ENCODE assay signal across 2 cellular contexts in the genomic region with DNA sequence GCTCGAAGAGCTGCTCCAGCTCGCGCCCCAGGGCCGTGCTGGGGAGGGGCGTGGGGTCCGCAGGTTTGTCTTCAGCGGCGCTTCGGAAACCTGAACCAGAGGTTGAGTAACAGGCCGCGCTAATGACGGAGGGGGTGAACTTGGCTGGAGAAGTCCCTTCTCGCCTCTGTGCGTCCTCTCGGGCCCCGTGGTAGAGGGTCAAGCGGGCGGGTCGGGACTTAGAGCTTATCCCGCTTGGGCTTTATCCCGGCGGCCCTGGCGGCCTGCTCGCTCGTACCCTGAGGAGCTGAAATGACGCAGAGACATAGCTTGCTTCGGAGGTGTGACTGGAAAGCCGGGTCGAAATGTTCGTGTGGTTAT.
A peak's percentile ranks its signal among the peaks of the same experiment; 100 is the strongest.
TF ChIP-seq lines count a peak whose summit lies in the region.

No MANE protein-coding gene starts in this region.

TF ChIP-seq in PFSK-1, 5 proteins besides CTCF, POLR2A, EP300 and RAD21:
- TF ChIP-seq, protein P1, sequence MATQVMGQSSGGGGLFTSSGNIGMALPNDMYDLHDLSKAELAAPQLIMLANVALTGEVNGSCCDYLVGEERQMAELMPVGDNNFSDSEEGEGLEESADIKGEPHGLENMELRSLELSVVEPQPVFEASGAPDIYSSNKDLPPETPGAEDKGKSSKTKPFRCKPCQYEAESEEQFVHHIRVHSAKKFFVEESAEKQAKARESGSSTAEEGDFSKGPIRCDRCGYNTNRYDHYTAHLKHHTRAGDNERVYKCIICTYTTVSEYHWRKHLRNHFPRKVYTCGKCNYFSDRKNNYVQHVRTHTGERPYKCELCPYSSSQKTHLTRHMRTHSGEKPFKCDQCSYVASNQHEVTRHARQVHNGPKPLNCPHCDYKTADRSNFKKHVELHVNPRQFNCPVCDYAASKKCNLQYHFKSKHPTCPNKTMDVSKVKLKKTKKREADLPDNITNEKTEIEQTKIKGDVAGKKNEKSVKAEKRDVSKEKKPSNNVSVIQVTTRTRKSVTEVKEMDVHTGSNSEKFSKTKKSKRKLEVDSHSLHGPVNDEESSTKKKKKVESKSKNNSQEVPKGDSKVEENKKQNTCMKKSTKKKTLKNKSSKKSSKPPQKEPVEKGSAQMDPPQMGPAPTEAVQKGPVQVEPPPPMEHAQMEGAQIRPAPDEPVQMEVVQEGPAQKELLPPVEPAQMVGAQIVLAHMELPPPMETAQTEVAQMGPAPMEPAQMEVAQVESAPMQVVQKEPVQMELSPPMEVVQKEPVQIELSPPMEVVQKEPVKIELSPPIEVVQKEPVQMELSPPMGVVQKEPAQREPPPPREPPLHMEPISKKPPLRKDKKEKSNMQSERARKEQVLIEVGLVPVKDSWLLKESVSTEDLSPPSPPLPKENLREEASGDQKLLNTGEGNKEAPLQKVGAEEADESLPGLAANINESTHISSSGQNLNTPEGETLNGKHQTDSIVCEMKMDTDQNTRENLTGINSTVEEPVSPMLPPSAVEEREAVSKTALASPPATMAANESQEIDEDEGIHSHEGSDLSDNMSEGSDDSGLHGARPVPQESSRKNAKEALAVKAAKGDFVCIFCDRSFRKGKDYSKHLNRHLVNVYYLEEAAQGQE (IDR thresholded peaks at IDR 0.05; ENCODE audit: insufficient read depth in 1 of 2, low read depth in 2 of 2, low read length in 2 of 2), result no peak
- TF ChIP-seq TAF1 (IDR thresholded peaks at IDR 0.05; ENCODE audit: borderline replicate concordance, insufficient read depth, low read length) (0 out of 2 replicates have a peak, but pooled peaks have one; percentile 10), SIN3A (IDR thresholded peaks at IDR 0.05; ENCODE audit: borderline replicate concordance, insufficient read depth, low read length) (no peak)

TF ChIP-seq in K562, 482 proteins besides CTCF, POLR2A, EP300 and RAD21 (continued from another document):
- TF ChIP-seq, protein P2, sequence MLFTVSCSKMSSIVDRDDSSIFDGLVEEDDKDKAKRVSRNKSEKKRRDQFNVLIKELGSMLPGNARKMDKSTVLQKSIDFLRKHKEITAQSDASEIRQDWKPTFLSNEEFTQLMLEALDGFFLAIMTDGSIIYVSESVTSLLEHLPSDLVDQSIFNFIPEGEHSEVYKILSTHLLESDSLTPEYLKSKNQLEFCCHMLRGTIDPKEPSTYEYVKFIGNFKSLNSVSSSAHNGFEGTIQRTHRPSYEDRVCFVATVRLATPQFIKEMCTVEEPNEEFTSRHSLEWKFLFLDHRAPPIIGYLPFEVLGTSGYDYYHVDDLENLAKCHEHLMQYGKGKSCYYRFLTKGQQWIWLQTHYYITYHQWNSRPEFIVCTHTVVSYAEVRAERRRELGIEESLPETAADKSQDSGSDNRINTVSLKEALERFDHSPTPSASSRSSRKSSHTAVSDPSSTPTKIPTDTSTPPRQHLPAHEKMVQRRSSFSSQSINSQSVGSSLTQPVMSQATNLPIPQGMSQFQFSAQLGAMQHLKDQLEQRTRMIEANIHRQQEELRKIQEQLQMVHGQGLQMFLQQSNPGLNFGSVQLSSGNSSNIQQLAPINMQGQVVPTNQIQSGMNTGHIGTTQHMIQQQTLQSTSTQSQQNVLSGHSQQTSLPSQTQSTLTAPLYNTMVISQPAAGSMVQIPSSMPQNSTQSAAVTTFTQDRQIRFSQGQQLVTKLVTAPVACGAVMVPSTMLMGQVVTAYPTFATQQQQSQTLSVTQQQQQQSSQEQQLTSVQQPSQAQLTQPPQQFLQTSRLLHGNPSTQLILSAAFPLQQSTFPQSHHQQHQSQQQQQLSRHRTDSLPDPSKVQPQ (CRISPR knock-in tag; IDR thresholded peaks at IDR 0.05; ENCODE audit: borderline replicate concordance), result no peak
- TF ChIP-seq SIX5 (IDR thresholded peaks at IDR 0.05; ENCODE audit: borderline replicate concordance in 1 of 2, insufficient read depth in 1 of 2, low read depth in 1 of 2, low read length in 2 of 2) (no peak), HMG20A (CRISPR knock-in tag; conservative IDR thresholded peaks at IDR 0.05) (no peak), HNRNPLL (IDR thresholded peaks at IDR 0.05; ENCODE audit: low read depth, low read length, poor library complexity, severe bottlenecking) (peak; percentile 96), ZFX (CRISPR knock-in tag; IDR thresholded peaks at IDR 0.05) (peak; percentile 66; the same call in 1 of the 2 replicates), FOXA3 (CRISPR knock-in tag; conservative IDR thresholded peaks at IDR 0.05 in 1 of 2, IDR thresholded peaks at IDR 0.05 in 1 of 2) (no peak), BHLHE40 (IDR thresholded peaks at IDR 0.05; ENCODE audit: low read length) (no peak), ZBTB7A (IDR thresholded peaks at IDR 0.05; ENCODE audit: borderline replicate concordance, control insufficient read depth, low read depth, low read length) (peak; percentile 69; the same call in 1 of the 2 replicates), ZFP1 (CRISPR knock-in tag; IDR thresholded peaks at IDR 0.05) (no peak), TAL1 (IDR thresholded peaks at IDR 0.05) (no peak), ZNF124 (CRISPR knock-in tag; IDR thresholded peaks at IDR 0.05) (no peak), ZNF408 (CRISPR knock-in tag; IDR thresholded peaks at IDR 0.05; ENCODE audit: low read depth) (no peak), CEBPB (tag; IDR thresholded peaks at IDR 0.05) (0 out of 2 replicates have a peak, but pooled peaks have one; percentile 1), SP1 (CRISPR knock-in tag; IDR thresholded peaks at IDR 0.05) (0 out of 2 replicates have a peak, but pooled peaks have one; percentile 25), NR1H2 (CRISPR knock-in tag; IDR thresholded peaks at IDR 0.05) (no peak), MAZ (CRISPR knock-in tag; conservative IDR thresholded peaks at IDR 0.05 in 1 of 2, IDR thresholded peaks at IDR 0.05 in 1 of 2) (no peak), RBM14 (IDR thresholded peaks at IDR 0.05; ENCODE audit: borderline replicate concordance, insufficient read depth, low read depth, low read length) (no peak), GTF2F1 (IDR thresholded peaks at IDR 0.05; ENCODE audit: low read depth, low read length) (no peak), ZNF766 (CRISPR knock-in tag; conservative IDR thresholded peaks at IDR 0.05) (no peak), POLR3G (IDR thresholded peaks at IDR 0.05; ENCODE audit: extremely low read depth, insufficient read length, insufficient replicate concordance) (no peak)
- TF ChIP-seq, protein P3, sequence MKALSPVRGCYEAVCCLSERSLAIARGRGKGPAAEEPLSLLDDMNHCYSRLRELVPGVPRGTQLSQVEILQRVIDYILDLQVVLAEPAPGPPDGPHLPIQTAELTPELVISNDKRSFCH (CRISPR knock-in tag; IDR thresholded peaks at IDR 0.05), result no peak
- TF ChIP-seq, protein P3 (tag; IDR thresholded peaks at IDR 0.05), result no peak
- TF ChIP-seq, protein P4, sequence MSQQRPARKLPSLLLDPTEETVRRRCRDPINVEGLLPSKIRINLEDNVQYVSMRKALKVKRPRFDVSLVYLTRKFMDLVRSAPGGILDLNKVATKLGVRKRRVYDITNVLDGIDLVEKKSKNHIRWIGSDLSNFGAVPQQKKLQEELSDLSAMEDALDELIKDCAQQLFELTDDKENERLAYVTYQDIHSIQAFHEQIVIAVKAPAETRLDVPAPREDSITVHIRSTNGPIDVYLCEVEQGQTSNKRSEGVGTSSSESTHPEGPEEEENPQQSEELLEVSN (IDR thresholded peaks at IDR 0.05; ENCODE audit: borderline replicate concordance in 1 of 2, extremely low read depth in 1 of 2, insufficient read depth in 1 of 2, insufficient read length in 1 of 2, low read depth in 1 of 2, low read length in 1 of 2, poor library complexity in 1 of 2, severe bottlenecking in 1 of 2), result peak in 1 of 2 experiments; percentile 38
- TF ChIP-seq, protein P5, sequence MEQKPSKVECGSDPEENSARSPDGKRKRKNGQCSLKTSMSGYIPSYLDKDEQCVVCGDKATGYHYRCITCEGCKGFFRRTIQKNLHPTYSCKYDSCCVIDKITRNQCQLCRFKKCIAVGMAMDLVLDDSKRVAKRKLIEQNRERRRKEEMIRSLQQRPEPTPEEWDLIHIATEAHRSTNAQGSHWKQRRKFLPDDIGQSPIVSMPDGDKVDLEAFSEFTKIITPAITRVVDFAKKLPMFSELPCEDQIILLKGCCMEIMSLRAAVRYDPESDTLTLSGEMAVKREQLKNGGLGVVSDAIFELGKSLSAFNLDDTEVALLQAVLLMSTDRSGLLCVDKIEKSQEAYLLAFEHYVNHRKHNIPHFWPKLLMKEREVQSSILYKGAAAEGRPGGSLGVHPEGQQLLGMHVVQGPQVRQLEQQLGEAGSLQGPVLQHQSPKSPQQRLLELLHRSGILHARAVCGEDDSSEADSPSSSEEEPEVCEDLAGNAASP (IDR thresholded peaks at IDR 0.05), result no peak
- TF ChIP-seq, protein P6, sequence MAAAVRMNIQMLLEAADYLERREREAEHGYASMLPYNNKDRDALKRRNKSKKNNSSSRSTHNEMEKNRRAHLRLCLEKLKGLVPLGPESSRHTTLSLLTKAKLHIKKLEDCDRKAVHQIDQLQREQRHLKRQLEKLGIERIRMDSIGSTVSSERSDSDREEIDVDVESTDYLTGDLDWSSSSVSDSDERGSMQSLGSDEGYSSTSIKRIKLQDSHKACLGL (CRISPR knock-in tag; IDR thresholded peaks at IDR 0.05; ENCODE audit: borderline replicate concordance, poor library complexity, severe bottlenecking), result no peak
- TF ChIP-seq, protein P7, sequence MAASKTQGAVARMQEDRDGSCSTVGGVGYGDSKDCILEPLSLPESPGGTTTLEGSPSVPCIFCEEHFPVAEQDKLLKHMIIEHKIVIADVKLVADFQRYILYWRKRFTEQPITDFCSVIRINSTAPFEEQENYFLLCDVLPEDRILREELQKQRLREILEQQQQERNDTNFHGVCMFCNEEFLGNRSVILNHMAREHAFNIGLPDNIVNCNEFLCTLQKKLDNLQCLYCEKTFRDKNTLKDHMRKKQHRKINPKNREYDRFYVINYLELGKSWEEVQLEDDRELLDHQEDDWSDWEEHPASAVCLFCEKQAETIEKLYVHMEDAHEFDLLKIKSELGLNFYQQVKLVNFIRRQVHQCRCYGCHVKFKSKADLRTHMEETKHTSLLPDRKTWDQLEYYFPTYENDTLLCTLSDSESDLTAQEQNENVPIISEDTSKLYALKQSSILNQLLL (CRISPR knock-in tag; IDR thresholded peaks at IDR 0.05; ENCODE audit: borderline replicate concordance), result no peak
- TF ChIP-seq, protein P8, sequence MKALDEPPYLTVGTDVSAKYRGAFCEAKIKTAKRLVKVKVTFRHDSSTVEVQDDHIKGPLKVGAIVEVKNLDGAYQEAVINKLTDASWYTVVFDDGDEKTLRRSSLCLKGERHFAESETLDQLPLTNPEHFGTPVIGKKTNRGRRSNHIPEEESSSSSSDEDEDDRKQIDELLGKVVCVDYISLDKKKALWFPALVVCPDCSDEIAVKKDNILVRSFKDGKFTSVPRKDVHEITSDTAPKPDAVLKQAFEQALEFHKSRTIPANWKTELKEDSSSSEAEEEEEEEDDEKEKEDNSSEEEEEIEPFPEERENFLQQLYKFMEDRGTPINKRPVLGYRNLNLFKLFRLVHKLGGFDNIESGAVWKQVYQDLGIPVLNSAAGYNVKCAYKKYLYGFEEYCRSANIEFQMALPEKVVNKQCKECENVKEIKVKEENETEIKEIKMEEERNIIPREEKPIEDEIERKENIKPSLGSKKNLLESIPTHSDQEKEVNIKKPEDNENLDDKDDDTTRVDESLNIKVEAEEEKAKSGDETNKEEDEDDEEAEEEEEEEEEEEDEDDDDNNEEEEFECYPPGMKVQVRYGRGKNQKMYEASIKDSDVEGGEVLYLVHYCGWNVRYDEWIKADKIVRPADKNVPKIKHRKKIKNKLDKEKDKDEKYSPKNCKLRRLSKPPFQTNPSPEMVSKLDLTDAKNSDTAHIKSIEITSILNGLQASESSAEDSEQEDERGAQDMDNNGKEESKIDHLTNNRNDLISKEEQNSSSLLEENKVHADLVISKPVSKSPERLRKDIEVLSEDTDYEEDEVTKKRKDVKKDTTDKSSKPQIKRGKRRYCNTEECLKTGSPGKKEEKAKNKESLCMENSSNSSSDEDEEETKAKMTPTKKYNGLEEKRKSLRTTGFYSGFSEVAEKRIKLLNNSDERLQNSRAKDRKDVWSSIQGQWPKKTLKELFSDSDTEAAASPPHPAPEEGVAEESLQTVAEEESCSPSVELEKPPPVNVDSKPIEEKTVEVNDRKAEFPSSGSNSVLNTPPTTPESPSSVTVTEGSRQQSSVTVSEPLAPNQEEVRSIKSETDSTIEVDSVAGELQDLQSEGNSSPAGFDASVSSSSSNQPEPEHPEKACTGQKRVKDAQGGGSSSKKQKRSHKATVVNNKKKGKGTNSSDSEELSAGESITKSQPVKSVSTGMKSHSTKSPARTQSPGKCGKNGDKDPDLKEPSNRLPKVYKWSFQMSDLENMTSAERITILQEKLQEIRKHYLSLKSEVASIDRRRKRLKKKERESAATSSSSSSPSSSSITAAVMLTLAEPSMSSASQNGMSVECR (CRISPR knock-in tag; IDR thresholded peaks at IDR 0.05), result no peak
TF ChIP-seq in K562: peak in this region for 7.
